ENCODE assay signal across 8 cellular contexts in the genomic region with DNA sequence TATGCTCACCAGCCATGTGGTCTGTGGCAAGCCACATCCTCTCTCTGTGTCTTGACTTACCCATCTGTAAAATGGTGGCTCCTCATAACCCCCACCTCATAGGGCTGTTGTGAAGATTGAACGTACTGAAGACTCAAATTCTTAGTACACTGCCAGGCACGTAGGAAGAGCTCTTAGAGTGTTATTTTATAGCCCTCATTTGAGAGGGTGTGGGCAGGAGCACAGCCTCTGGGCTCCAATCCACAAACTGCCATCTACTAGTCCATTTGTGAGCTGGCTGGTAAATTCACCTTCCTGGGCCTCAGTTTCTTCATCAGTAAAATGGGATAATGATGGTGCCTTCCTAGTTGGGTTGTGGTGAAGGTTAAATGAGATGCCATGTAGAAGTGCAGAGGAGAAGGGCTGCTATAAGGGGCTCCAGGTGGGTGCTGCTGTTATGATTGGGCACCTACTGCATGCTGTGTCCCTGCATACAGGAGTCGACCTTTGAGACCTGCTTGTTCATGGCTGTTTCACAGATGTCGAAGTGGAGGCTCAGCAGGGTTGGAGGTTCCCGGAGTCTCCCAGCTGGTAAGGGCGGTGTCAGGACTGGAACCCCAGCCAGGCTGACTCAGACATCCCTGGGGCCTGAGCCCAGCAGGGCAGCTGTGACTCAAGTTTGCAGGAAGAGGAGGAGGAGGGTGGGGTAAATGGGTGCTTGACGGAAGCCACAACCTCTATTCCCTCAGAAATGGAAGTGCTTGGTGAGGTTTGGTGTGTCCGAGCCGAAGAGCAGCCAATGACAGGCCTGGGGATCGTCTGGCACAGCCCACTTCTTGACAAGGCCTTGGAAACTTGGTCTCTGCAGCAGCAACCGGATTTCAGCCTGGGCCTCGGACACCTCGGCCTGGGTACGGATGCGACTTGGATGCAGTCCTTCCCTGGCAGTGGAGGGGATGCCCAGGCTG. TPM values are rescaled to one million over a fixed set of nuclear protein-coding genes. Genes with fewer than 3 reads are reported as not detected.
A peak's percentile ranks its signal among the peaks of the same experiment; 100 is the strongest.
DNase-seq lines count a peak whose midpoint lies in the region; TF ChIP-seq lines count a peak whose summit lies in the region.
"Not testable (repeated sequence)": the region's sequence is repeated elsewhere in the genome, so short reads cannot be mapped to it uniquely, and the experiment has no call there.

No MANE protein-coding gene starts in this region.

- intact Hi-C loops in mammary epithelial cell (cut with micrococcal nuclease); ovary (cut with DNase I): not testable (repeated sequence)

- H3K27ac Mint-ChIP-seq in type B pancreatic cell, result not testable (repeated sequence)

- not testable (repeated sequence) for H3K36me3 ChIP-seq in SK-N-SH (replicated peaks in 1 of 2; ENCODE audit: control insufficient read depth in 1 of 2, insufficient read depth in 2 of 2, low read length in 1 of 2); mammary epithelial cell (ENCODE audit: insufficient read depth, low read length); fibroblast of lung (ENCODE audit: control insufficient read depth, insufficient read depth, low read length); ovary

- H3K27me3 ChIP-seq in SK-N-SH (ENCODE audit: insufficient read depth); mammary epithelial cell (ENCODE audit: insufficient read depth, low read length); fibroblast of lung (ENCODE audit: control insufficient read depth, insufficient read depth, low read length); ovary: not testable (repeated sequence)

- not testable (repeated sequence) for H3K9me3 Mint-ChIP-seq in type B pancreatic cell

- not testable (repeated sequence) for TF ChIP-seq CTCF in SK-N-SH (IDR thresholded peaks at IDR 0.05); mammary epithelial cell (conservative IDR thresholded peaks at IDR 0.05 in 1 of 2, IDR thresholded peaks at IDR 0.05 in 1 of 2; ENCODE audit: extremely low read depth in 1 of 2, insufficient read depth in 1 of 2, low read depth in 1 of 2, low read length in 2 of 2); fibroblast of lung (conservative IDR thresholded peaks at IDR 0.05 in 1 of 2, IDR thresholded peaks at IDR 0.05 in 1 of 2; ENCODE audit: low read depth in 1 of 2, low read length in 2 of 2); ovary (IDR thresholded peaks at IDR 0.05); type B pancreatic cell (conservative IDR thresholded peaks at IDR 0.05)

- not testable (repeated sequence) for TF ChIP-seq RAD21 in SK-N-SH (IDR thresholded peaks at IDR 0.05; ENCODE audit: low read length)

- not testable (repeated sequence) for TF ChIP-seq EP300 in SK-N-SH (IDR thresholded peaks at IDR 0.05; ENCODE audit: borderline replicate concordance in 1 of 2, low read depth in 1 of 2, low read length in 1 of 2); ovary (IDR thresholded peaks at IDR 0.05)

- H3K9me3 ChIP-seq in SK-N-SH; mammary epithelial cell (replicated peaks; ENCODE audit: insufficient read depth, low read length); fibroblast of lung (ENCODE audit: control insufficient read depth, insufficient read depth, low read depth, low read length); ovary: not testable (repeated sequence)

- H4K20me1 ChIP-seq in SK-N-SH (ENCODE audit: insufficient read depth); mammary epithelial cell (ENCODE audit: insufficient read depth, low read length); fibroblast of lung (ENCODE audit: control insufficient read depth, extremely low read depth, insufficient read depth, low read length): not testable (repeated sequence)

- DNase-seq in CD1c-positive myeloid dendritic cell (ENCODE audit: extremely low spot score), result peak; percentile 0
- peak; percentile 20 for DNase-seq in LHCN-M2 (ENCODE audit: low read depth)
- DNase-seq in SK-N-SH, result not testable (repeated sequence)
- peak; percentile 22 for DNase-seq in mammary epithelial cell
- peak; percentile 66 to 79 for DNase-seq in fibroblast of lung (ENCODE audit: low read depth in 2 of 2)
- DNase-seq in islet precursor cell, result peak; percentile 54
- peak in 3 of 5 donors; percentile 20 to 46 (median 37) for DNase-seq in ovary
- peak; percentile 2 for DNase-seq in type B pancreatic cell (ENCODE audit: extremely low spot score, unreplicated experiment)

- BruUV-seq in mammary epithelial cell (replicated peaks; lab: Mats Ljungman, UMichigan), result TSS peak; percentile 90

- dilution Hi-C loops in mammary epithelial cell (cut with HindIII; ENCODE audit: low sequenced_read_pairs), result not testable (repeated sequence)

- H3K79me2 ChIP-seq in SK-N-SH (ENCODE audit: insufficient read depth); mammary epithelial cell (ENCODE audit: insufficient read depth, low read length); fibroblast of lung (ENCODE audit: control insufficient read depth, insufficient read depth, low read length): not testable (repeated sequence)

- H3K4me2 ChIP-seq in SK-N-SH; mammary epithelial cell (ENCODE audit: insufficient read depth, low read depth, low read length); fibroblast of lung (ENCODE audit: extremely low read depth, insufficient read depth, low read length): not testable (repeated sequence)

- H3K36me3 Mint-ChIP-seq in type B pancreatic cell, result not testable (repeated sequence)

- H3K4me3 Mint-ChIP-seq in type B pancreatic cell, result not testable (repeated sequence)

- H3K9me2 ChIP-seq in SK-N-SH, result not testable (repeated sequence)

- CTCF ChIA-PET in SK-N-SH (lab: Yijun Ruan, JAX); mammary epithelial cell (lab: Charles Lee; ENCODE audit: low non-redundant PET): not testable (repeated sequence)

- 0% methylated on average over 2 of the region's 15 CpGs for WGBS in SK-N-SH (ENCODE audit: low lambda C conversion rate)
- 62% methylated on average over 9 of the region's 15 CpGs for WGBS in mammary epithelial cell (ENCODE audit: low coverage, missing lambda C conversion rate)
- 38 to 60% (median 58%) methylated on average over 2 to 10 of the region's 15 CpGs for WGBS in ovary, 3 donors

- in situ Hi-C loops in mammary epithelial cell (cut with MboI; ENCODE audit: low sequenced_read_pairs in 2 of 2), result not testable (repeated sequence)

- H3K4me1 ChIP-seq in SK-N-SH (ENCODE audit: control insufficient read depth in 1 of 2, insufficient read depth in 2 of 2, low read depth in 1 of 2, low read length in 1 of 2); mammary epithelial cell (ENCODE audit: insufficient read depth, low read length); fibroblast of lung (ENCODE audit: control insufficient read depth, extremely low read depth, insufficient read depth, low read length); ovary (ENCODE audit: insufficient read depth): not testable (repeated sequence)

- not testable (repeated sequence) for H3K27me3 Mint-ChIP-seq in type B pancreatic cell

- H3K9ac ChIP-seq in SK-N-SH; mammary epithelial cell (ENCODE audit: insufficient read depth, low read length); fibroblast of lung (ENCODE audit: insufficient read depth, low read length): not testable (repeated sequence)

- not testable (repeated sequence) for H3K27ac ChIP-seq in SK-N-SH (ENCODE audit: low read depth in 2 of 2, low read length in 1 of 2); mammary epithelial cell (ENCODE audit: insufficient read depth, low read depth, low read length); ovary
- peak overlapping the region; percentile 54 for H3K27ac ChIP-seq in fibroblast of lung (ENCODE audit: insufficient read depth, low read length)

- not testable (repeated sequence) for TF ChIP-seq POLR2A in ovary (IDR thresholded peaks at IDR 0.05)

- not testable (repeated sequence) for H2AFZ ChIP-seq in SK-N-SH (ENCODE audit: low read depth); mammary epithelial cell (ENCODE audit: low read depth, low read length); fibroblast of lung (ENCODE audit: low read length)

- POLR2A ChIA-PET in SK-N-SH (lab: Yijun Ruan, JAX), result not testable (repeated sequence)

- H3K4me1 Mint-ChIP-seq in type B pancreatic cell (ENCODE audit: unreplicated experiment), result not testable (repeated sequence)

- H3F3A ChIP-seq in SK-N-SH (replicated peaks; ENCODE audit: insufficient read depth), result not testable (repeated sequence)

- not testable (repeated sequence) for H3K4me3 ChIP-seq in SK-N-SH (ENCODE audit: low read depth in 2 of 2, low read length in 1 of 2); mammary epithelial cell (replicated peaks in 1 of 3; ENCODE audit: insufficient read depth in 1 of 3, low read depth in 2 of 3, low read length in 3 of 3); fibroblast of lung (replicated peaks in 1 of 4; ENCODE audit: control extremely low read depth in 1 of 4, insufficient read depth in 1 of 4, low read depth in 3 of 4, low read length in 4 of 4); ovary

RNA-seq across cellular contexts. Expression of a gene that starts 34.4 kb away (rescaled TPM):
- total RNA-seq in LHCN-M2 (2014; rRNA removed), result not detected in 2 replicates
- polyA plus RNA-seq in LHCN-M2 (2012), result not detected
- polyA plus RNA-seq in SK-N-SH (2012; rRNA removed), result not detected in 2 replicates
- 0.04 TPM in 1 of 2 replicates, not detected in the other for polyA plus RNA-seq in SK-N-SH (2012; cell fraction: cytosol; rRNA removed)
- polyA plus RNA-seq in SK-N-SH (2012; cell fraction: nucleus; rRNA removed), result 0.41 and 0.61 TPM in 2 replicates
- not detected for total RNA-seq in mammary epithelial cell
- not detected for polyA plus RNA-seq in mammary epithelial cell
- polyA minus RNA-seq in mammary epithelial cell, result not detected
- total RNA-seq in fibroblast of lung, result under 0.01 and 0.17 TPM in 2 replicates
- polyA plus RNA-seq in fibroblast of lung, result not detected in 2 replicates
- not detected in 2 replicates for polyA plus RNA-seq in fibroblast of lung (2012)
- not detected in 2 replicates for polyA minus RNA-seq in fibroblast of lung (ENCODE audit: low replicate concordance)
- total RNA-seq in ovary, result 1 to 10 TPM in 5 of 7 donors, under 1 TPM in 1, not detected in 1; 0.76 to 5.1 (median 1.8) TPM
- 1 to 10 TPM; 1.0 to 3.6 TPM for polyA plus RNA-seq in ovary
- total RNA-seq in type B pancreatic cell (ENCODE audit: low replicate concordance), result not detected in 2 replicates

RNA-seq across cellular contexts. Expression of a gene that starts 46.3 kb away (rescaled TPM):
- 0.19 TPM in 1 of 2 replicates, not detected in the other for total RNA-seq in LHCN-M2 (2014; rRNA removed)
- 0.10 TPM for polyA plus RNA-seq in LHCN-M2 (2012)
- 0.02 TPM in 1 of 2 replicates, not detected in the other for polyA plus RNA-seq in SK-N-SH (2012; rRNA removed)
- 0.01 TPM in 2 replicates for polyA plus RNA-seq in SK-N-SH (2012; cell fraction: cytosol; rRNA removed)
- 0.25 and 0.27 TPM in 2 replicates for polyA plus RNA-seq in SK-N-SH (2012; cell fraction: nucleus; rRNA removed)
- total RNA-seq in mammary epithelial cell, result not detected
- not detected for polyA plus RNA-seq in mammary epithelial cell
- polyA minus RNA-seq in mammary epithelial cell, result not detected
- total RNA-seq in fibroblast of lung, result under 0.01 TPM in 1 of 2 replicates, not detected in the other
- polyA plus RNA-seq in fibroblast of lung, result 0.10 TPM in 1 of 2 replicates, not detected in the other
- 0.15 and 0.16 TPM in 2 replicates for polyA plus RNA-seq in fibroblast of lung (2012)
- polyA minus RNA-seq in fibroblast of lung (ENCODE audit: low replicate concordance), result not detected in 2 replicates
- total RNA-seq in ovary, result 1 to 10 TPM in 6 of 7 donors, under 1 TPM in 1; 0.61 to 5.7 (median 2.5) TPM
- polyA plus RNA-seq in ovary, result 1 to 10 TPM; 1.9 to 7.2 TPM
- 0.22 TPM in 1 of 2 replicates, not detected in the other for total RNA-seq in type B pancreatic cell (ENCODE audit: low replicate concordance)
